Comparison of ENCODE assay signal across 14 cellular contexts in the genomic region with DNA sequence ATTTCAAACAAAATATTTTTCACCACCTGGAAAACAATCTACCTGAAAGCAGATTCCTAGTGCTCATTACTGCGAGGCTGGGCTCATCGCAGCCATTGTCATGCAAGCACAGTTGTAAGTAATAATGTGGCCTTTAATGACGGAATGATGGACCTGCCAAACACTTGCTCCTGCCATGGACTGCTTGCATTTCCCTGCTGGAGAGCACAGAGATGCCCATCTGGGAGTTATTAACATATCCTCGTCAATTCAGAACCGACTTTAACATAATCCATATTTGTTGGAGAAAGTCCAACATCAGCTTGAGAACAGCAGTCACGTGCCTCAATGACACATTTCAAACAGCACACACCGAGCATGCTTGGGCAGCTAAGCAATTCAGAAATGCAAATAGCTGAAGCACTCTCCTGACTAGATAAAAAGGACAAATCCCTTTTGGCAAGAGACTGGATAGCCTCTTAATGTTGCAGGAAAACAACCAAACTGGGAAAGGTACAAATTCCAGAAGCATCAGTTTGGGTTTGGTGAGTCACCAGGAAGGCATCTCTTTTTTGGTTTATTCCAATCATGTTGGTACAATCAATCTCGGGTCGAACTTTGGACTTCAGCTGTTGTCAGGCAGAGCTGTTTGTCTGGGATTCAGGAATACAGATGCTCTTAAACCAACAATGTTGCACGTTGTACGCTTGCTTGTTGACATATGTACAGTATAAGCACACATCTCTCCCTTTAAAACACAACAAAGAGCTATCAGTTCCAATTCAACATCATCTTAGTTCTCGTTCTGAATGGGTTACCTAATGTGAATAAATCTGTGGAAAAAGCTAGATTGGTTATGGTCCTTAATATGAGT.
DNase-seq lines count a peak whose midpoint lies in the region; ATAC-seq and TF ChIP-seq lines count a peak whose summit lies in the region.
"Had no signal": no experiment of that assay in that cellular context is flagged by ENCODE, and none has a peak within 500 bp of the region (broad histone marks: within the 10 kb centered on the region; RNA-seq: fewer than 3 reads in every experiment).

No MANE protein-coding gene starts in this region.

- H3K4me1 ChIP-seq in HUES48 (ENCODE audit: control insufficient read depth, insufficient read depth, low read length): peaks cover 24% of the 10 kb centered on the region
- no peaks in the 10 kb centered on the region for H3K4me1 ChIP-seq in esophagus muscularis mucosa
- H3K4me1 ChIP-seq: vagina had no signal

- intact Hi-C loops in esophagus muscularis mucosa (cut with DNase I): no loop called here

- TF ChIP-seq POLR2A in esophagus muscularis mucosa (IDR thresholded peaks at IDR 0.05; ENCODE audit: low read depth): no peak

- TF ChIP-seq CTCF in AG09319 (IDR thresholded peaks at IDR 0.05; ENCODE audit: low read depth, low read length) (no peak), foreskin fibroblast (IDR thresholded peaks at IDR 0.05; ENCODE audit: low read depth, low read length) (no peak), esophagus muscularis mucosa (IDR thresholded peaks at IDR 0.05) (no peak)

- no peaks in the 10 kb centered on the region for H3K9me3 ChIP-seq in HUES48 (ENCODE audit: control insufficient read depth, insufficient read depth, low read length)
- H3K9me3 ChIP-seq in esophagus muscularis mucosa: no peaks in the 10 kb centered on the region
- H3K9me3 ChIP-seq: vagina had no signal

- H3K36me3 ChIP-seq in HUES48 (ENCODE audit: control insufficient read depth, insufficient read depth, low read length) (no peaks in the 10 kb centered on the region), esophagus muscularis mucosa (no peaks in the 10 kb centered on the region)
- H3K36me3 ChIP-seq: vagina had no signal

- DNase-seq in AG09319 (ENCODE audit: extremely low read depth, low read depth) (peak; percentile 83), NCI-H774 (lab: John Stamatoyannopoulos, UW) (peak; percentile 38), foreskin fibroblast (peak; percentile 77 to 96), esophagus muscularis mucosa (ENCODE audit: extremely low spot score) (no peak), cerebellar cortex (ENCODE audit: low spot score) (no peak), T-helper 1 cell (no peak)
- DNase-seq: activated CD8-positive, alpha-beta memory T cell treated with anti-CD3 and anti-CD28 coated beads for 24 hours; activated naive CD4-positive, alpha-beta T cell treated with anti-CD3 and anti-CD28 coated beads, Interleukin-2, amount 50 U/mL, for 16 hours; foreskin melanocyte; stimulated activated CD8-positive, alpha-beta memory T cell treated with anti-CD3 and anti-CD28 coated beads, Interleukin-4, amount 100 ng/mL, for 48 hours; T-helper 9 cell had no signal

- WGBS in esophagus muscularis mucosa: 51% methylated on average over 12 of the region's 12 CpGs

- no peak overlapping the region for H3K9ac ChIP-seq in HUES48 (ENCODE audit: low read depth, low read length)

- no peak for ATAC-seq in HG02588 (IDR thresholded peaks at IDR 0.05; ENCODE audit: unreplicated experiment)

- H3K27me3 ChIP-seq in HUES48 (ENCODE audit: control insufficient read depth, insufficient read depth, low read length) (no peaks in the 10 kb centered on the region), esophagus muscularis mucosa (peaks cover 0 to 10% (median 0%) of the 10 kb centered on the region in 4 donors)
- H3K27me3 ChIP-seq: vagina had no signal

- TF ChIP-seq EP300 in esophagus muscularis mucosa (IDR thresholded peaks at IDR 0.05): no peak

- H3K4me3 ChIP-seq in HUES48 (ENCODE audit: low read depth, low read length) (0 out of 2 replicates have a peak overlapping the region, but pooled peaks have one; percentile 21), foreskin fibroblast (ENCODE audit: low read depth in 1 of 2, low read length in 2 of 2) (no peak overlapping the region), esophagus muscularis mucosa (no peak overlapping the region)
- H3K4me3 ChIP-seq: vagina had no signal

- H3K27ac ChIP-seq in HUES48 (ENCODE audit: low read depth, low read length): peak overlapping the region; percentile 61
- H3K27ac ChIP-seq in esophagus muscularis mucosa (replicated peaks in 1 of 4): no peak overlapping the region
- H3K27ac ChIP-seq: vagina had no signal

Comparison
In these comparisons a context has a peak if more than half of its experiments do, and no peak if none do; other contexts are left out.
1. DNase-seq: peak in AG09319 (single experiment), NCI-H774 (single experiment) and foreskin fibroblast (2 of 2); none in esophagus muscularis mucosa (single experiment), cerebellar cortex (single experiment) and T-helper 1 cell (0 of 5).